33 cellular contexts compared by ENCODE assay signal in the genomic region with DNA sequence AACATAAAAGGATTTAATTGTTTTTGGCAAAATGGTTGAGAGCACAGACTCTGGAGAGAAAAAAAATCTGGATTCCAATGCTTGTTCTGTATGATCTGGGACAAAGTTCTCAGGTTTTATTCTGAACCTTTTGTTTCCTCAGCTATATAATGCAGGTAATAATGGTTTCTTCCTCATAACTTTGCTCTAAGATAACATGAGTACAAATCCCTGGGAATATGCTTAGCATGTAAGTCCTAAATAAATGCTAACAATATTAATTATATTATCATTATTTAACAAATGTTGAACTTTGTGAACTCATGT. TPM values are rescaled to one million over a fixed set of nuclear protein-coding genes. Genes with fewer than 3 reads are reported as not detected.
"Had no signal": no experiment of that assay in that cellular context is flagged by ENCODE, and none has a peak within 500 bp of the region (broad histone marks: within the 10 kb centered on the region; RNA-seq: fewer than 3 reads in every experiment).

No MANE protein-coding gene starts in this region.

- H3K36me3 ChIP-seq: brain microvascular endothelial cell, esophagus squamous epithelium, gastroesophageal sphincter had no signal

- H3K4me1 Mint-ChIP-seq: activated CD4-positive, alpha-beta T cell treated with anti-CD3 and anti-CD28 coated beads, Interleukin-2, amount 10 ng/mL, durations not matched to agents 24 days and 14 days; activated naive CD4-positive, alpha-beta T cell treated with anti-CD3 and anti-CD28 coated beads, Interleukin-2, amount 10 ng/mL, durations not matched to agents 7 days and 5 days; activated naive CD8-positive, alpha-beta T cell treated with anti-CD3 and anti-CD28 coated beads, Interleukin-2, amount 10 ng/mL, durations not matched to agents 7 days and 5 days; central memory CD8-positive, alpha-beta T cell; T-helper 17 cell had no signal

- H3K27ac ChIP-seq: brain microvascular endothelial cell, epithelial cell of prostate, esophagus squamous epithelium, gastroesophageal sphincter had no signal

- H3K4me3 ChIP-seq: esophagus squamous epithelium, gastroesophageal sphincter had no signal

- H3K9me3 ChIP-seq: esophagus squamous epithelium, gastroesophageal sphincter had no signal

- DNase-seq: activated CD4-positive, alpha-beta memory T cell treated with anti-CD3 and anti-CD28 coated beads for 36 hours; activated CD4-positive, alpha-beta T cell treated with anti-CD3 and anti-CD28 coated beads for 36 hours; activated CD4-positive, alpha-beta T cell treated with anti-CD3 and anti-CD28 coated beads, Interleukin-2, amount 10 ng/mL, durations not matched to agents 24 days and 14 days; activated CD4-positive, CD25-positive, alpha-beta regulatory T cell; activated CD4-positive, CD25-positive, alpha-beta regulatory T cell treated with anti-CD3 and anti-CD28 coated beads, Interleukin-2, amount 50 U/mL, for 72 hours; activated CD8-positive, alpha-beta memory T cell treated with anti-CD3 and anti-CD28 coated beads, Interleukin-2, amount 50 U/mL, for 48 hours; activated CD8-positive, alpha-beta T cell treated with anti-CD3 and anti-CD28 coated beads, Interleukin-2, amount 10 ng/mL, durations not matched to agents 7 days and 5 days; activated gamma-delta T cell; activated naive CD4-positive, alpha-beta T cell; activated naive CD4-positive, alpha-beta T cell treated with anti-CD3 and anti-CD28 coated beads, Interleukin-2, amount 10 ng/mL, durations not matched to agents 7 days and 5 days; activated naive CD8-positive, alpha-beta T cell treated with anti-CD3 and anti-CD28 coated beads, Interleukin-2, amount 10 ng/mL, durations not matched to agents 7 days and 5 days; activated T-cell treated with anti-CD3 and anti-CD28 coated beads for 4 hours; activated T-cell treated with anti-CD3 and anti-CD28 coated beads, Interleukin-2, amount 50 U/mL, for 24 hours; activated T-cell treated with anti-CD3 and anti-CD28 coated beads, Interleukin-2, amount 50 U/mL, for 72 hours; effector CD8-positive, alpha-beta T cell; esophagus squamous epithelium; T-helper 17 cell had no signal

- H3K27me3 ChIP-seq: brain microvascular endothelial cell, gastroesophageal sphincter had no signal

- ATAC-seq: activated CD8-positive, alpha-beta T cell treated with anti-CD3 and anti-CD28 coated beads, Interleukin-2, amount 10 ng/mL, durations not matched to agents 7 days and 5 days; activated T-cell treated with anti-CD3 and anti-CD28 coated beads, Interleukin-2, amount 50 U/mL, for 72 hours; gastroesophageal sphincter; T-helper 17 cell had no signal

- H3K36me3 Mint-ChIP-seq: activated CD4-positive, alpha-beta memory T cell treated with anti-CD3 and anti-CD28 coated beads for 36 hours; activated naive CD4-positive, alpha-beta T cell treated with anti-CD3 and anti-CD28 coated beads, Interleukin-2, amount 10 ng/mL, durations not matched to agents 7 days and 5 days; activated naive CD4-positive, alpha-beta T cell treated with anti-CD3 and anti-CD28 coated beads, Interleukin-2, amount 50 U/mL, for 72 hours; activated naive CD8-positive, alpha-beta T cell treated with anti-CD3 and anti-CD28 coated beads, Interleukin-2, amount 10 ng/mL, durations not matched to agents 7 days and 5 days had no signal

- H3K4me3 Mint-ChIP-seq: activated CD4-positive, alpha-beta memory T cell treated with anti-CD3 and anti-CD28 coated beads for 36 hours; activated CD4-positive, alpha-beta T cell treated with anti-CD3 and anti-CD28 coated beads for 36 hours; activated CD4-positive, alpha-beta T cell treated with anti-CD3 and anti-CD28 coated beads, Interleukin-2, amount 10 ng/mL, durations not matched to agents 24 days and 14 days; activated CD8-positive, alpha-beta T cell treated with anti-CD3 and anti-CD28 coated beads, Interleukin-2, amount 10 ng/mL, durations not matched to agents 7 days and 5 days; activated naive CD4-positive, alpha-beta T cell treated with anti-CD3 and anti-CD28 coated beads, Interleukin-2, amount 10 ng/mL, durations not matched to agents 7 days and 5 days; activated naive CD8-positive, alpha-beta T cell treated with anti-CD3 and anti-CD28 coated beads, Interleukin-2, amount 10 ng/mL, durations not matched to agents 7 days and 5 days; activated T-cell treated with anti-CD3 and anti-CD28 coated beads, Interleukin-2, amount 50 U/mL, for 24 hours; activated T-cell treated with anti-CD3 and anti-CD28 coated beads, Interleukin-2, amount 50 U/mL, for 72 hours; central memory CD8-positive, alpha-beta T cell; T-helper 17 cell; T-helper 2 cell treated with Interferon-gamma antibody and Interleukin-4, amounts not matched to agents 5 μg/mL and 100 μg/mL, for 36 hours had no signal

- H3K4me1 ChIP-seq: esophagus squamous epithelium, gastroesophageal sphincter had no signal

- H3K27ac Mint-ChIP-seq: activated CD4-positive, alpha-beta memory T cell treated with anti-CD3 and anti-CD28 coated beads for 36 hours; activated CD4-positive, alpha-beta T cell treated with anti-CD3 and anti-CD28 coated beads for 36 hours; activated CD4-positive, alpha-beta T cell treated with anti-CD3 and anti-CD28 coated beads, Interleukin-2, amount 10 ng/mL, durations not matched to agents 24 days and 14 days; activated CD8-positive, alpha-beta T cell treated with anti-CD3 and anti-CD28 coated beads, Interleukin-2, amount 10 ng/mL, durations not matched to agents 7 days and 5 days; activated naive CD4-positive, alpha-beta T cell treated with anti-CD3 and anti-CD28 coated beads, Interleukin-2, amount 10 ng/mL, durations not matched to agents 7 days and 5 days; activated naive CD4-positive, alpha-beta T cell treated with anti-CD3 and anti-CD28 coated beads, Interleukin-2, amount 50 U/mL, for 72 hours; activated naive CD8-positive, alpha-beta T cell treated with anti-CD3 and anti-CD28 coated beads, Interleukin-2, amount 10 ng/mL, durations not matched to agents 7 days and 5 days; activated T-cell treated with anti-CD3 and anti-CD28 coated beads, Interleukin-2, amount 50 U/mL, for 24 hours; activated T-cell treated with anti-CD3 and anti-CD28 coated beads, Interleukin-2, amount 50 U/mL, for 72 hours; T-helper 17 cell; T-helper 2 cell treated with Interferon-gamma antibody and Interleukin-4, amounts not matched to agents 5 μg/mL and 100 μg/mL, for 36 hours had no signal

- H3K27me3 Mint-ChIP-seq: activated naive CD4-positive, alpha-beta T cell treated with anti-CD3 and anti-CD28 coated beads, Interleukin-2, amount 10 ng/mL, durations not matched to agents 7 days and 5 days had no signal

- H3K9me3 Mint-ChIP-seq: activated CD4-positive, alpha-beta memory T cell treated with anti-CD3 and anti-CD28 coated beads for 36 hours; activated CD4-positive, alpha-beta T cell treated with anti-CD3 and anti-CD28 coated beads, Interleukin-2, amount 10 ng/mL, durations not matched to agents 24 days and 14 days; activated naive CD4-positive, alpha-beta T cell treated with anti-CD3 and anti-CD28 coated beads, Interleukin-2, amount 10 ng/mL, durations not matched to agents 7 days and 5 days; activated naive CD4-positive, alpha-beta T cell treated with anti-CD3 and anti-CD28 coated beads, Interleukin-2, amount 50 U/mL, for 72 hours; activated naive CD8-positive, alpha-beta T cell treated with anti-CD3 and anti-CD28 coated beads, Interleukin-2, amount 10 ng/mL, durations not matched to agents 7 days and 5 days; activated T-cell treated with anti-CD3 and anti-CD28 coated beads, Interleukin-2, amount 50 U/mL, for 24 hours; activated T-cell treated with anti-CD3 and anti-CD28 coated beads, Interleukin-2, amount 50 U/mL, for 72 hours; central memory CD8-positive, alpha-beta T cell; T-helper 2 cell treated with Interferon-gamma antibody and Interleukin-4, amounts not matched to agents 5 μg/mL and 100 μg/mL, for 36 hours had no signal

RNA-seq across cellular contexts. Expression of a gene that starts 44.5 kb away (rescaled TPM):
- total RNA-seq: dermis microvascular lymphatic vessel endothelial cell, endothelial cell of umbilical vein, glomerular endothelial cell had no signal
- polyA plus RNA-seq: endothelial cell of umbilical vein had no signal

RNA-seq across cellular contexts. Expression of a gene that starts 49.7 kb away (rescaled TPM):
- total RNA-seq: activated CD4-positive, alpha-beta memory T cell treated with anti-CD3 and anti-CD28 coated beads for 36 hours; activated CD4-positive, alpha-beta T cell treated with anti-CD3 and anti-CD28 coated beads for 36 hours; activated CD4-positive, alpha-beta T cell treated with anti-CD3 and anti-CD28 coated beads, Interleukin-2, amount 10 ng/mL, durations not matched to agents 24 days and 14 days; activated CD8-positive, alpha-beta T cell treated with anti-CD3 and anti-CD28 coated beads, Interleukin-2, amount 10 ng/mL, durations not matched to agents 7 days and 5 days; activated naive CD4-positive, alpha-beta T cell treated with anti-CD3 and anti-CD28 coated beads, Interleukin-2, amount 50 U/mL, for 72 hours; activated naive CD8-positive, alpha-beta T cell treated with anti-CD3 and anti-CD28 coated beads, Interleukin-2, amount 10 ng/mL, durations not matched to agents 7 days and 5 days; activated T-cell treated with anti-CD3 and anti-CD28 coated beads, Interleukin-2, amount 50 U/mL, for 72 hours; astrocyte; bronchial epithelial cell; cardiac septum; cerebellum; dermis microvascular lymphatic vessel endothelial cell; endothelial cell of umbilical vein; esophagus squamous epithelium; fibroblast of lung; fibroblast of villous mesenchyme; gastroesophageal sphincter; glomerular endothelial cell; T-helper 17 cell had no signal
- polyA plus RNA-seq: endothelial cell of umbilical vein, esophagus, fibroblast of lung had no signal
